Comparison of ENCODE assay signal across 9 cellular contexts in the genomic region with DNA sequence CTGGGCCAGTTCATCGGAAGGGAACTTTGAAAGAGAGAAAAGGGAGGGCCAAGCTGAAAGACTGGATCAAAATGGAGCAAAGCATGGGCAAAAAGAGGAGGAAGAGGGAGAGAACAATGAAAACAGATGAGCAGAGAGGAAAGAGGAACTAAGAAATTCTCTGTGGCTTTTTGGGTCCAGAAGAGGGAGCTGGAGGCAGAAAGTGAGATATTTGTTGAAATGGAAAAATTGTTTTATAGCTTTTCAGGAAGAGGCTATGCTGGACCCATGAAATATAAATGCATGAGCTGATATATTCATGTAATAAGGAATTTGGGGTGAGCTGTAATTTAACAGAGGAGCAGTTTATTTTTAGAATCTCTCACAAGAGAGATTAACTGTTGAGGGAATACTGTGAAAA.
DNase-seq lines count a peak whose midpoint lies in the region; ATAC-seq and TF ChIP-seq lines count a peak whose summit lies in the region.
"Had no signal": no experiment of that assay in that cellular context is flagged by ENCODE, and none has a peak within 500 bp of the region (broad histone marks: within the 10 kb centered on the region; RNA-seq: fewer than 3 reads in every experiment).

No MANE protein-coding gene starts in this region.

- H3K27me3 ChIP-seq in psoas muscle (ENCODE audit: insufficient read depth in 3 of 3, low read length in 2 of 3): no peaks in the 10 kb centered on the region
- H3K27me3 ChIP-seq in effector memory CD4-positive, alpha-beta T cell (replicated peaks; ENCODE audit: control insufficient read depth, insufficient read depth, low read length, poor library complexity, severe bottlenecking): peaks cover 2% of the 10 kb centered on the region

- ATAC-seq in GM19035 (IDR thresholded peaks at IDR 0.05; ENCODE audit: unreplicated experiment) (peak; percentile 68), HG02759 (IDR thresholded peaks at IDR 0.05; ENCODE audit: unreplicated experiment) (peak; percentile 81), psoas muscle (no peak), HG03045 (IDR thresholded peaks at IDR 0.05; ENCODE audit: unreplicated experiment) (no peak)
- ATAC-seq: natural killer cell had no signal

- no peaks in the 10 kb centered on the region for H3K9me3 ChIP-seq in psoas muscle
- H3K9me3 ChIP-seq in effector memory CD4-positive, alpha-beta T cell (ENCODE audit: control insufficient read depth, low read length): no peaks in the 10 kb centered on the region

- H3K27ac ChIP-seq in psoas muscle (no peak overlapping the region), caudate nucleus (ENCODE audit: low read depth, low read length) (no peak overlapping the region)
- H3K27ac ChIP-seq in effector memory CD4-positive, alpha-beta T cell (ENCODE audit: insufficient read depth, low read length, poor library complexity, severe bottlenecking): no peak overlapping the region
- H3K27ac ChIP-seq: epithelial cell of prostate had no signal

- intact Hi-C loops in psoas muscle (cut with DNase I): no loop called here

- peaks cover 5% of the 10 kb centered on the region for H3K4me1 ChIP-seq in psoas muscle
- H3K4me1 ChIP-seq in effector memory CD4-positive, alpha-beta T cell (ENCODE audit: control insufficient read depth, insufficient read depth, low read length, poor library complexity, severe bottlenecking): no peaks in the 10 kb centered on the region

- no peaks in the 10 kb centered on the region for H3K36me3 ChIP-seq in psoas muscle (ENCODE audit: insufficient read depth in 1 of 2, low read depth in 1 of 2)
- H3K36me3 ChIP-seq in effector memory CD4-positive, alpha-beta T cell (ENCODE audit: control insufficient read depth, insufficient read depth, low read length): no peaks in the 10 kb centered on the region

- DNase-seq in NAMALWA (ENCODE audit: low spot score) (peak; percentile 11), psoas muscle (no peak), caudate nucleus (lab: John Stamatoyannopoulos, UW) (no peak)
- no peak for DNase-seq in effector memory CD4-positive, alpha-beta T cell
- DNase-seq: natural killer cell had no signal

- no peak overlapping the region for H3K4me3 ChIP-seq in psoas muscle
- H3K4me3 ChIP-seq in effector memory CD4-positive, alpha-beta T cell (ENCODE audit: insufficient read depth, low read depth, low read length, poor library complexity, severe bottlenecking): no peak overlapping the region

- 57 to 77% (median 58%) methylated on average over 1 of the region's 1 CpG for WGBS in psoas muscle, 3 donors

- TF ChIP-seq CTCF in psoas muscle (IDR thresholded peaks at IDR 0.05): peak; percentile 10

Comparison
In these comparisons a context has a peak if more than half of its experiments do, and no peak if none do; other contexts are left out.
1. ATAC-seq: peak in GM19035 (single experiment) and HG02759 (single experiment); none in psoas muscle (0 of 4) and HG03045 (single experiment).